1 cellular context compared by ENCODE assay signal in the genomic region with DNA sequence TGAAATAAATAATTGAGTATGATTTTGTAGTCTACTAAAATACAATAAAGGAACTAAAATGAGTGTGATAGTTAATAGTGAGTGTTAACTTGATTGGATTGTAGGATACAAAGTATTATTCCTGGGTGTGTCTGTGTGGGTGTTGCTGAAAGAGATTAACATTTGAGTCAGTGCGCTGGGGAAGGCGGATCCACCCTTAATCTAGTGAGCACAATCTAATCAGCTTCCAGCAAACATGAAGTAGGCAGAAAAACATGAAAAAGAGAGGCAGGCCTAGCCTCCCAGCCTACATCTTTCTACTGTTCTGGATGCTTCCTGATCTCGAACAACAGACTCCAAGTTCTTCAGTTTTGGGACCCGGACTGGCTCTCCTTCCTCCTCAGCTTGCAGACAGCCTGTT.
TF ChIP-seq lines count a peak whose summit lies in the region.

No MANE protein-coding gene starts in this region.

TF ChIP-seq in K562, 482 proteins besides CTCF, POLR2A, EP300 and RAD21 (continued from another document):
- TF ChIP-seq, protein P1, sequence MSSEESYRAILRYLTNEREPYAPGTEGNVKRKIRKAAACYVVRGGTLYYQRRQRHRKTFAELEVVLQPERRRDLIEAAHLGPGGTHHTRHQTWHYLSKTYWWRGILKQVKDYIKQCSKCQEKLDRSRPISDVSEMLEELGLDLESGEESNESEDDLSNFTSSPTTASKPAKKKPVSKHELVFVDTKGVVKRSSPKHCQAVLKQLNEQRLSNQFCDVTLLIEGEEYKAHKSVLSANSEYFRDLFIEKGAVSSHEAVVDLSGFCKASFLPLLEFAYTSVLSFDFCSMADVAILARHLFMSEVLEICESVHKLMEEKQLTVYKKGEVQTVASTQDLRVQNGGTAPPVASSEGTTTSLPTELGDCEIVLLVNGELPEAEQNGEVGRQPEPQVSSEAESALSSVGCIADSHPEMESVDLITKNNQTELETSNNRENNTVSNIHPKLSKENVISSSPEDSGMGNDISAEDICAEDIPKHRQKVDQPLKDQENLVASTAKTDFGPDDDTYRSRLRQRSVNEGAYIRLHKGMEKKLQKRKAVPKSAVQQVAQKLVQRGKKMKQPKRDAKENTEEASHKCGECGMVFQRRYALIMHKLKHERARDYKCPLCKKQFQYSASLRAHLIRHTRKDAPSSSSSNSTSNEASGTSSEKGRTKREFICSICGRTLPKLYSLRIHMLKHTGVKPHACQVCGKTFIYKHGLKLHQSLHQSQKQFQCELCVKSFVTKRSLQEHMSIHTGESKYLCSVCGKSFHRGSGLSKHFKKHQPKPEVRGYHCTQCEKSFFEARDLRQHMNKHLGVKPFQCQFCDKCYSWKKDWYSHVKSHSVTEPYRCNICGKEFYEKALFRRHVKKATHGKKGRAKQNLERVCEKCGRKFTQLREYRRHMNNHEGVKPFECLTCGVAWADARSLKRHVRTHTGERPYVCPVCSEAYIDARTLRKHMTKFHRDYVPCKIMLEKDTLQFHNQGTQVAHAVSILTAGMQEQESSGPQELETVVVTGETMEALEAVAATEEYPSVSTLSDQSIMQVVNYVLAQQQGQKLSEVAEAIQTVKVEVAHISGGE (CRISPR knock-in tag; IDR thresholded peaks at IDR 0.05): no peak
- TF ChIP-seq STAG1 (CRISPR knock-in tag; IDR thresholded peaks at IDR 0.05; ENCODE audit: borderline replicate concordance) (no peak), ZBTB8A (IDR thresholded peaks at IDR 0.05; ENCODE audit: partially characterized antibody) (no peak), ARID1B (IDR thresholded peaks at IDR 0.05) (peak; percentile 88), ZBTB7A (IDR thresholded peaks at IDR 0.05; ENCODE audit: borderline replicate concordance, control insufficient read depth, low read depth, low read length) (no peak), TAF1 (IDR thresholded peaks at IDR 0.05; ENCODE audit: control insufficient read depth, extremely low read depth, insufficient read depth, low read length, severe bottlenecking) (peak; percentile 33), SMARCC2 (IDR thresholded peaks at IDR 0.05; ENCODE audit: low read depth) (peak; percentile 51; the same call in 1 of the 2 replicates), SMAD4 (CRISPR knock-in tag; conservative IDR thresholded peaks at IDR 0.05) (no peak), STAT5A (IDR thresholded peaks at IDR 0.05; ENCODE audit: borderline replicate concordance, low read length) (peak; percentile 51; the same call in 1 of the 2 replicates), TAL1 (IDR thresholded peaks at IDR 0.05) (peak; percentile 76), PPARD (CRISPR knock-in tag; IDR thresholded peaks at IDR 0.05) (no peak), TAF9B (IDR thresholded peaks at IDR 0.05; ENCODE audit: partially characterized antibody) (peak; percentile 19), ETV5 (CRISPR knock-in tag; IDR thresholded peaks at IDR 0.05; ENCODE audit: low read depth) (no peak), MCM3 (IDR thresholded peaks at IDR 0.05) (no peak), HDAC6 (IDR thresholded peaks at IDR 0.05; ENCODE audit: low read depth, low read length) (no peak), HDGF (IDR thresholded peaks at IDR 0.05) (no peak), FOXA3 (CRISPR knock-in tag; conservative IDR thresholded peaks at IDR 0.05 in 1 of 2, IDR thresholded peaks at IDR 0.05 in 1 of 2) (no peak), HDAC8 (tag; IDR thresholded peaks at IDR 0.05) (no peak), ZNF76 (CRISPR knock-in tag; IDR thresholded peaks at IDR 0.05; ENCODE audit: borderline replicate concordance) (no peak), E2F3 (CRISPR knock-in tag; IDR thresholded peaks at IDR 0.05) (no peak), ZSCAN32 (CRISPR knock-in tag; IDR thresholded peaks at IDR 0.05) (no peak)
- TF ChIP-seq, protein P2, sequence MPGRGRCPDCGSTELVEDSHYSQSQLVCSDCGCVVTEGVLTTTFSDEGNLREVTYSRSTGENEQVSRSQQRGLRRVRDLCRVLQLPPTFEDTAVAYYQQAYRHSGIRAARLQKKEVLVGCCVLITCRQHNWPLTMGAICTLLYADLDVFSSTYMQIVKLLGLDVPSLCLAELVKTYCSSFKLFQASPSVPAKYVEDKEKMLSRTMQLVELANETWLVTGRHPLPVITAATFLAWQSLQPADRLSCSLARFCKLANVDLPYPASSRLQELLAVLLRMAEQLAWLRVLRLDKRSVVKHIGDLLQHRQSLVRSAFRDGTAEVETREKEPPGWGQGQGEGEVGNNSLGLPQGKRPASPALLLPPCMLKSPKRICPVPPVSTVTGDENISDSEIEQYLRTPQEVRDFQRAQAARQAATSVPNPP (IDR thresholded peaks at IDR 0.05; ENCODE audit: borderline replicate concordance, insufficient read depth, insufficient read length): no peak
TF ChIP-seq in K562: peak in this region for 34.
